In the genomic region with DNA sequence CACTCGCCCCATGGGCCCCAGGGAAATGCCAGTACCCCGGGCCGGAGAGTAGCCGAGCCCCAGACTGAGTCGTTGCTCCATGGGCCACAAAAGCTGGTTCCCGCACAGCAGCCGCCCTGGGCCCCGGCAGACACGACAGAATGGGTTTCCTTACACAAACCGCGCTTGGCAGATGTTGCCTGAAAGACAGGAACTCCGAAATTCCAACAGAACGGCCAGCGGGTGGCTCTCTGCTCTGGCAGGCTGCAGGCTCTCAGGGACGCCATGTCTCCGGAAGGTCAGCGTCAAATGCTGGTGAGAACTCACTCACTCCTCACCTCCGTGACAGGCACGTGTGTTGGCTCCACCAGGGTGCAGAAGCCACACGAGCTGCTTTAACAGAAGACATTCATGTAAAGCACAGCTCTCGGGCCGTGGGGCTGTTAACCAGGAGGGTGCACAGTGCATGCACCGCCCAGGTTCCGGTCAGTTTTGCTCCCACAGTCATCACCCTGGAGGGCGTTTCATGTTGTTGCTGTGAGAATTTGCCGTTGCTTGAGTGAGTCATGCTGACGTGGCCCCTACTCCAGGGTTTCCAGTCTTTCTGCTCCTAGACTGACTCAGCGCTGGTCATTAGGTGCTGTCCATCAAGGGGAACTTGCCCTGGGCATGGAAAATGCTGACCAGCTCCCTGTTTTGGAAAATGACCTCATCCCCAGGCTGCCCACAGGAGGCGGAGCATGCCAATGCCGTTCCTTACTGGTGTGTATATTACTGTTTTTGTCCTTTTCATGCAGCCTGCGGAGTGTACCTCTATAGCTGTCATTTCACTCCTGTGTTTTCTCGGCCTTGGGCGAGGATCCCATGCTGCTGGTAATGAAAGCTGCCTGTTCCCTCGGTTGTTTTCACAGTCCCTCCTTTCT, we compare ENCODE assay signal across 8 cellular contexts. TPM values are rescaled to one million over a fixed set of nuclear protein-coding genes. Genes with fewer than 3 reads are reported as not detected.
DNase-seq lines count a peak whose midpoint lies in the region; ATAC-seq and TF ChIP-seq lines count a peak whose summit lies in the region.

No MANE protein-coding gene starts in this region.

- ATAC-seq in activated T-cell treated with anti-CD3 and anti-CD28 coated beads, Interleukin-2, amount 50 U/mL, for 4 hours = peak; percentile 27 to 37
- peak; percentile 37 for ATAC-seq in stimulated activated naive CD8-positive, alpha-beta T cell treated with anti-CD3 and anti-CD28 coated beads, Interleukin-15, Interleukin-2, amounts not matched to agents 100 U/mL and 50 U/mL, for 24 hours
- no peak for ATAC-seq in GM18519 (IDR thresholded peaks at IDR 0.05; ENCODE audit: low FRiP score, unreplicated experiment)

- H3K4me3 ChIP-seq in liver (ENCODE audit: low read depth in 1 of 3, low read length in 3 of 3) = no peak overlapping the region

- H3K9ac ChIP-seq in liver (ENCODE audit: low read depth in 1 of 2, low read length in 2 of 2) = peak overlapping the region in 1 of 2 donors; percentile 24

- WGBS in liver = 43% methylated on average over 34 of the region's 34 CpGs

- H3K27ac ChIP-seq in liver (ENCODE audit: low read depth in 1 of 2, low read length in 2 of 2) = peak overlapping the region; percentile 67 to 74

- H3K4me1 ChIP-seq in liver (ENCODE audit: control insufficient read depth in 4 of 4, insufficient read depth in 4 of 4, low read length in 3 of 4) = peaks cover 0 to 5% (median 1%) of the 10 kb centered on the region in 4 donors

- no peaks in the 10 kb centered on the region for H3K36me3 ChIP-seq in liver (ENCODE audit: control insufficient read depth in 4 of 4, insufficient read depth in 3 of 4, low read depth in 1 of 4, low read length in 3 of 4)

- H3K4me1 Mint-ChIP-seq in activated T-cell treated with anti-CD3 and anti-CD28 coated beads, Interleukin-2, amount 50 U/mL, for 4 hours (ENCODE audit: low read depth) = peaks cover 9% of the 10 kb centered on the region

- TF ChIP-seq CTCF in liver (IDR thresholded peaks at IDR 0.05; ENCODE audit: low read depth, low read length, missing input control) = no peak

- TF ChIP-seq RAD21 in liver (IDR thresholded peaks at IDR 0.05) = no peak

- peaks cover 0 to 3% (median 0%) of the 10 kb centered on the region in 4 donors for H3K9me3 ChIP-seq in liver (ENCODE audit: control insufficient read depth in 4 of 4, low read length in 3 of 4)

- H3K27me3 ChIP-seq in liver (ENCODE audit: control insufficient read depth in 4 of 4, insufficient read depth in 4 of 4, low read length in 3 of 4) = no peaks in the 10 kb centered on the region

- peaks cover 60% of the 10 kb centered on the region for H3K27me3 Mint-ChIP-seq in activated T-cell treated with anti-CD3 and anti-CD28 coated beads, Interleukin-2, amount 50 U/mL, for 4 hours (ENCODE audit: low read depth)

- H3K4me3 Mint-ChIP-seq in activated T-cell treated with anti-CD3 and anti-CD28 coated beads, Interleukin-2, amount 50 U/mL, for 4 hours = no peak overlapping the region

- no peaks in the 10 kb centered on the region for H3K36me3 Mint-ChIP-seq in activated T-cell treated with anti-CD3 and anti-CD28 coated beads, Interleukin-2, amount 50 U/mL, for 4 hours (ENCODE audit: insufficient read depth)

- H3K9me3 Mint-ChIP-seq in activated T-cell treated with anti-CD3 and anti-CD28 coated beads, Interleukin-2, amount 50 U/mL, for 4 hours = no peaks in the 10 kb centered on the region

- no peak for DNase-seq in activated T-cell treated with anti-CD3 and anti-CD28 coated beads, Interleukin-2, amount 50 U/mL, for 4 hours
- DNase-seq in activated T-cell treated with anti-CD3 and anti-CD28 coated beads, Interleukin-2, amount 50 U/mL, for 1 hour = no peak
- DNase-seq in RKO (ENCODE audit: low spot score) (peak; percentile 100), dermis microvascular lymphatic vessel endothelial cell (ENCODE audit: low read depth in 2 of 2) (peak; percentile 96 to 100), NCI-H446 (lab: John Stamatoyannopoulos, UW) (no peak)
- DNase-seq in stimulated activated naive CD8-positive, alpha-beta T cell treated with anti-CD3 and anti-CD28 coated beads, Interleukin-15, Interleukin-2, amounts not matched to agents 100 U/mL and 50 U/mL, for 24 hours = peak; percentile 26

TF ChIP-seq in liver, 16 proteins besides CTCF, POLR2A, EP300 and RAD21:
- TF ChIP-seq FOXA2 (IDR thresholded peaks at IDR 0.05) (no peak), RXRA (IDR thresholded peaks at IDR 0.05) (peak in 1 of 2 donors; percentile 57), HNF4G (IDR thresholded peaks at IDR 0.05) (no peak), JUND (IDR thresholded peaks at IDR 0.05) (peak; percentile 96 to 98), SP1 (IDR thresholded peaks at IDR 0.05) (peak; percentile 8), EGR1 (IDR thresholded peaks at IDR 0.05; ENCODE audit: low read depth in 2 of 2) (no peak), TAF1 (conservative IDR thresholded peaks at IDR 0.05) (no peak), NR2F2 (IDR thresholded peaks at IDR 0.05) (no peak), GABPA (IDR thresholded peaks at IDR 0.05 in 1 of 2, conservative IDR thresholded peaks at IDR 0.05 in 1 of 2) (peak in 1 of 2 donors; percentile 2), FOXA1 (IDR thresholded peaks at IDR 0.05) (no peak), HNF4A (conservative IDR thresholded peaks at IDR 0.05) (no peak), YY1 (IDR thresholded peaks at IDR 0.05) (no peak)
- TF ChIP-seq, protein P1, sequence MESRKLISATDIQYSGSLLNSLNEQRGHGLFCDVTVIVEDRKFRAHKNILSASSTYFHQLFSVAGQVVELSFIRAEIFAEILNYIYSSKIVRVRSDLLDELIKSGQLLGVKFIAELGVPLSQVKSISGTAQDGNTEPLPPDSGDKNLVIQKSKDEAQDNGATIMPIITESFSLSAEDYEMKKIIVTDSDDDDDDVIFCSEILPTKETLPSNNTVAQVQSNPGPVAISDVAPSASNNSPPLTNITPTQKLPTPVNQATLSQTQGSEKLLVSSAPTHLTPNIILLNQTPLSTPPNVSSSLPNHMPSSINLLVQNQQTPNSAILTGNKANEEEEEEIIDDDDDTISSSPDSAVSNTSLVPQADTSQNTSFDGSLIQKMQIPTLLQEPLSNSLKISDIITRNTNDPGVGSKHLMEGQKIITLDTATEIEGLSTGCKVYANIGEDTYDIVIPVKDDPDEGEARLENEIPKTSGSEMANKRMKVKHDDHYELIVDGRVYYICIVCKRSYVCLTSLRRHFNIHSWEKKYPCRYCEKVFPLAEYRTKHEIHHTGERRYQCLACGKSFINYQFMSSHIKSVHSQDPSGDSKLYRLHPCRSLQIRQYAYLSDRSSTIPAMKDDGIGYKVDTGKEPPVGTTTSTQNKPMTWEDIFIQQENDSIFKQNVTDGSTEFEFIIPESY (IDR thresholded peaks at IDR 0.05) = no peak
- TF ChIP-seq, protein P2, sequence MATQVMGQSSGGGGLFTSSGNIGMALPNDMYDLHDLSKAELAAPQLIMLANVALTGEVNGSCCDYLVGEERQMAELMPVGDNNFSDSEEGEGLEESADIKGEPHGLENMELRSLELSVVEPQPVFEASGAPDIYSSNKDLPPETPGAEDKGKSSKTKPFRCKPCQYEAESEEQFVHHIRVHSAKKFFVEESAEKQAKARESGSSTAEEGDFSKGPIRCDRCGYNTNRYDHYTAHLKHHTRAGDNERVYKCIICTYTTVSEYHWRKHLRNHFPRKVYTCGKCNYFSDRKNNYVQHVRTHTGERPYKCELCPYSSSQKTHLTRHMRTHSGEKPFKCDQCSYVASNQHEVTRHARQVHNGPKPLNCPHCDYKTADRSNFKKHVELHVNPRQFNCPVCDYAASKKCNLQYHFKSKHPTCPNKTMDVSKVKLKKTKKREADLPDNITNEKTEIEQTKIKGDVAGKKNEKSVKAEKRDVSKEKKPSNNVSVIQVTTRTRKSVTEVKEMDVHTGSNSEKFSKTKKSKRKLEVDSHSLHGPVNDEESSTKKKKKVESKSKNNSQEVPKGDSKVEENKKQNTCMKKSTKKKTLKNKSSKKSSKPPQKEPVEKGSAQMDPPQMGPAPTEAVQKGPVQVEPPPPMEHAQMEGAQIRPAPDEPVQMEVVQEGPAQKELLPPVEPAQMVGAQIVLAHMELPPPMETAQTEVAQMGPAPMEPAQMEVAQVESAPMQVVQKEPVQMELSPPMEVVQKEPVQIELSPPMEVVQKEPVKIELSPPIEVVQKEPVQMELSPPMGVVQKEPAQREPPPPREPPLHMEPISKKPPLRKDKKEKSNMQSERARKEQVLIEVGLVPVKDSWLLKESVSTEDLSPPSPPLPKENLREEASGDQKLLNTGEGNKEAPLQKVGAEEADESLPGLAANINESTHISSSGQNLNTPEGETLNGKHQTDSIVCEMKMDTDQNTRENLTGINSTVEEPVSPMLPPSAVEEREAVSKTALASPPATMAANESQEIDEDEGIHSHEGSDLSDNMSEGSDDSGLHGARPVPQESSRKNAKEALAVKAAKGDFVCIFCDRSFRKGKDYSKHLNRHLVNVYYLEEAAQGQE (IDR thresholded peaks at IDR 0.05) = no peak
- TF ChIP-seq, protein P3, sequence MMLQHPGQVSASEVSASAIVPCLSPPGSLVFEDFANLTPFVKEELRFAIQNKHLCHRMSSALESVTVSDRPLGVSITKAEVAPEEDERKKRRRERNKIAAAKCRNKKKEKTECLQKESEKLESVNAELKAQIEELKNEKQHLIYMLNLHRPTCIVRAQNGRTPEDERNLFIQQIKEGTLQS (IDR thresholded peaks at IDR 0.05) = no peak
- TF ChIP-seq, protein P4, sequence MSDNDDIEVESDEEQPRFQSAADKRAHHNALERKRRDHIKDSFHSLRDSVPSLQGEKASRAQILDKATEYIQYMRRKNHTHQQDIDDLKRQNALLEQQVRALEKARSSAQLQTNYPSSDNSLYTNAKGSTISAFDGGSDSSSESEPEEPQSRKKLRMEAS (IDR thresholded peaks at IDR 0.05) = no peak

RNA-seq across cellular contexts. Expression of a gene that starts 44.8 kb away (rescaled TPM):
- total RNA-seq in activated T-cell treated with anti-CD3 and anti-CD28 coated beads, Interleukin-2, amount 50 U/mL, for 4 hours = 10 to 100 TPM; 52.4 to 72.4 (median 66.4) TPM
- total RNA-seq in dermis microvascular lymphatic vessel endothelial cell (50.6 and 64.0 TPM in 2 replicates), liver (10 to 100 TPM; 44.1 to 74.1 TPM)
- 10 to 100 TPM; 18.8 to 61.7 TPM for polyA plus RNA-seq in liver

Comparison
In these comparisons a context has a peak if more than half of its experiments do, and no peak if none do; other contexts are left out.
1. DNase-seq: peak in RKO (single experiment), dermis microvascular lymphatic vessel endothelial cell (2 of 2) and stimulated activated naive CD8-positive, alpha-beta T cell treated with anti-CD3 and anti-CD28 coated beads, Interleukin-15, Interleukin-2, amounts not matched to agents 100 U/mL and 50 U/mL, for 24 hours (single experiment); none in activated T-cell treated with anti-CD3 and anti-CD28 coated beads, Interleukin-2, amount 50 U/mL, for 4 hours (single experiment), activated T-cell treated with anti-CD3 and anti-CD28 coated beads, Interleukin-2, amount 50 U/mL, for 1 hour (single experiment) and NCI-H446 (0 of 2).